ENCODE assay signal across 8 cellular contexts in the genomic region with DNA sequence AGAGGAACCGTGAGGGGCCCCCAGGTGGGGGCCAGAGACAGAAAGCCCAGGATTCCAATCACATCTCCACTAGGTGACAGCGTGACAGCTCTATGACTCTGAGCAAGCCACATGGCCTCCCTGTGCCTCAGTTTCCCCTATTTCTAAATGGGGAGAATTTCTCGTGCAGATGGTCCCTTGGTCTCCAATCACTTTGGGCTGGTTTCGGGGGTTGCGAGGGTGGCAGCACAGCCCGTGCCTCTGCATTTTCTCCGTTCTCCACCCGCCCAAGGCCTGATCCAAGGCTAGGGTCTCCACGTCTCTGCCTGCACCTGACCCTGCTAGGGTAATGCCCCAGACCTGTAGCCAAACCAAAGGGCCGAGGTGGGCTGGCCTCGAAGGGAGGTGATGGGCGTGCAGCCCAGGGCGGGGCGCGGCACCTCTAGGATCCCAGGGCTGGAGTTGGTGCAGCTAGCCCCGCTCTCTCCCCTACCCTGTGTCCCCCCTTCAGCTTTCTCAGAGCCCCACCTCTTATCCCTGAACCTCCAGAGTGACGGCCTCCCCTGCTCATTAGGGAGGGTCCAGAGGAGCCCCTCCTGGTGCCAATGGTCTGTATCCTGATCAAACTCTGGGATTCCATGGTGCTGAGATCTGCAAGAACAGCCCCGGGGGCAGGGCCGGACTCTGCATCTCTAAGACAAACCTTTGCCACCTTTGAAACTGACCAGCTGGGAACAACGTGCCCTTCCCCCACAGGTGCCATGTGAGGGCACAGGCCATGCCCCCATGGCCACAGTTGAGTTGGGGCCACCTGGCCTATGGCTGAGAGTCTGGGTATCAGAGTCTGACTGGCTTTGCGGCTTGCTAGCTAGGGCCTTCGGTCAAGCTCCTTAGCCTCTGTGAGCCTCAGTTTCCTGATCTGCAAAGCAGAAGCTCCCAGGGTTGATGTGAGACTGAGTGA. TPM values are rescaled to one million over a fixed set of nuclear protein-coding genes. Genes with fewer than 3 reads are reported as not detected.
DNase-seq lines count a peak whose midpoint lies in the region; ATAC-seq and TF ChIP-seq lines count a peak whose summit lies in the region.

No MANE protein-coding gene starts in this region.

- H3K27ac ChIP-seq in right lobe of liver: peak overlapping the region; percentile 47 to 69 (median 55)
- peak overlapping the region; percentile 53 to 85 (median 71) for H3K27ac ChIP-seq in stomach

- H3K9me3 Mint-ChIP-seq in MCF 10A (ENCODE audit: unreplicated experiment): no peaks in the 10 kb centered on the region

- WGBS in right lobe of liver (ENCODE audit: insufficient coverage, low coverage, low lambda C conversion rate, missing lambda C conversion rate): 49% methylated on average over 5 of the region's 22 CpGs
- 73 to 77% (median 75%) methylated on average over 11 to 22 of the region's 22 CpGs for WGBS in stomach, 5 donors

- peak overlapping the region; percentile 96 for H3K27ac Mint-ChIP-seq in MCF 10A (ENCODE audit: low read depth, unreplicated experiment)

- POLR2A ChIA-PET in MCF 10A (lab: Yijun Ruan, JAX): interaction anchor here (0.6 to 6.0 kb wide), 8 partner anchors 30 to 345 kb away, joined by 3 to 53 read pairs (median 5); a partner anchor contains a TSS

- H3K4me3 ChIP-seq in right lobe of liver: no peak overlapping the region
- H3K4me3 ChIP-seq in stomach: peak overlapping the region in 1 of 4 donors; percentile 21

- no TSS peak for BruUV-seq in MCF 10A (replicated peaks; lab: Mats Ljungman, UMichigan)

- TF ChIP-seq EP300 in stomach (IDR thresholded peaks at IDR 0.05): no peak

- TF ChIP-seq CTCF in MCF 10A (IDR thresholded peaks at IDR 0.05; ENCODE audit: unreplicated experiment): no peak
- no peak for TF ChIP-seq CTCF in right lobe of liver (IDR thresholded peaks at IDR 0.05)
- TF ChIP-seq CTCF in stomach (IDR thresholded peaks at IDR 0.05): no peak

- peaks cover 6% of the 10 kb centered on the region for H3K36me3 Mint-ChIP-seq in MCF 10A (ENCODE audit: insufficient read depth, unreplicated experiment)

- CTCF ChIA-PET in MCF 10A (lab: Yijun Ruan, JAX): interaction anchor here (0.5 to 11.9 kb wide), 4 partner anchors 130 to 841 kb away, joined by 3 to 256 read pairs (median 4); a partner anchor contains a TSS

- H3K27me3 ChIP-seq in right lobe of liver: no peaks in the 10 kb centered on the region
- no peaks in the 10 kb centered on the region for H3K27me3 ChIP-seq in stomach

- H3K36me3 ChIP-seq in right lobe of liver (no peaks in the 10 kb centered on the region), stomach (no peaks in the 10 kb centered on the region)

- no peak for TF ChIP-seq POLR2A in right lobe of liver (IDR thresholded peaks at IDR 0.05)
- no peak for TF ChIP-seq POLR2A in stomach (IDR thresholded peaks at IDR 0.05)
- no peak for TF ChIP-seq POLR2A in GM18505 (IDR thresholded peaks at IDR 0.05; ENCODE audit: borderline replicate concordance, extremely low read depth, insufficient read depth, insufficient read length)

- no peaks in the 10 kb centered on the region for H3K27me3 Mint-ChIP-seq in MCF 10A (ENCODE audit: insufficient read depth, unreplicated experiment)

- H3K9me3 ChIP-seq in right lobe of liver (no peaks in the 10 kb centered on the region), stomach (no peaks in the 10 kb centered on the region)

- no peak overlapping the region for H3K4me3 Mint-ChIP-seq in MCF 10A (ENCODE audit: unreplicated experiment)

- H3K4me1 Mint-ChIP-seq in MCF 10A (ENCODE audit: insufficient read depth, unreplicated experiment): peaks cover 47% of the 10 kb centered on the region

- ATAC-seq in right lobe of liver (no peak), GM18505 (IDR thresholded peaks at IDR 0.05; ENCODE audit: unreplicated experiment) (no peak)

- DNase-seq in HK-2 (ENCODE audit: unreplicated experiment): peak; percentile 63
- DNase-seq in MCF 10A (ENCODE audit: unreplicated experiment): peak; percentile 25
- DNase-seq in right lobe of liver: peak in 1 of 3 donors; percentile 50
- no peak for DNase-seq in stomach
- no peak for DNase-seq in HUDEP-2 (lab: John Stamatoyannopoulos, UW; ENCODE audit: unreplicated experiment in 76 of 76)
- no peak for DNase-seq in NCI-H1436 (lab: John Stamatoyannopoulos, UW)
- no peak for DNase-seq in NCI-H526 treated with DMSO at 0.1 percent for 48 hours (lab: John Stamatoyannopoulos, UW)

- intact Hi-C loops in MCF 10A (cut with micrococcal nuclease) (loop anchor here (10.0 kb wide), 1 partner anchor 349 kb away; a partner anchor contains a TSS), right lobe of liver (cut with DNase I) (no loop called here), stomach (cut with DNase I; ENCODE audit: low total_unique reads) (no loop called here)

- H3K4me1 ChIP-seq in right lobe of liver: peaks cover 0 to 22% (median 8%) of the 10 kb centered on the region in 4 donors
- H3K4me1 ChIP-seq in stomach: peaks cover 42 to 71% (median 49%) of the 10 kb centered on the region in 4 donors

RNA-seq across cellular contexts. Expression of a gene that starts 22.9 kb away (rescaled TPM):
- total RNA-seq in MCF 10A (2022) (5.3 and 6.2 TPM in 2 replicates), right lobe of liver (10 to 100 TPM in 5 of 6 experiments, 1 to 10 TPM in 1; 8.0 to 14.5 (median 12.9) TPM), stomach (10 to 100 TPM; 10.1 to 84.6 (median 29.6) TPM)
- 10 to 100 TPM; 28.6 to 46.3 (median 29.8) TPM for polyA plus RNA-seq in stomach

Comparison
In these comparisons a context has a peak if more than half of its experiments do, and no peak if none do; other contexts are left out.
1. DNase-seq: peak in HK-2 (single experiment) and MCF 10A (single experiment); none in stomach (single experiment), HUDEP-2 (0 of 76), NCI-H1436 (single experiment) and NCI-H526 treated with DMSO at 0.1 percent for 48 hours (single experiment).